14 cellular contexts compared by ENCODE assay signal in genomic region chr17:65314212-65314611, GRCh38.
"Had no signal": no experiment of that assay in that cellular context is flagged by ENCODE, and none has a peak within 500 bp of the region (broad histone marks: within the 10 kb centered on the region; RNA-seq: fewer than 3 reads in every experiment).

No MANE protein-coding gene starts in this region.

- FAIRE-seq: kidney had no signal

- H3K4me1 ChIP-seq: gastroesophageal sphincter, left ventricle myocardium inferior, sigmoid colon, tibial nerve had no signal

- H3K9me3 ChIP-seq: gastroesophageal sphincter, left ventricle myocardium inferior, sigmoid colon, tibial nerve had no signal

- H3K4me3 ChIP-seq: gastroesophageal sphincter, left ventricle myocardium inferior, sigmoid colon, tibial nerve had no signal

- H3K27ac ChIP-seq: gastroesophageal sphincter, left ventricle myocardium inferior, sigmoid colon, tibial nerve had no signal

- ATAC-seq: activated naive CD4-positive, alpha-beta T cell treated with anti-CD3 and anti-CD28 coated beads, Interleukin-2, amount 50 U/mL, for 72 hours; gastroesophageal sphincter had no signal

- DNase-seq: activated CD4-positive, CD25-positive, alpha-beta regulatory T cell treated with anti-CD3 and anti-CD28 coated beads, Interleukin-2, amount 50 U/mL, for 72 hours; activated effector memory CD4-positive, alpha-beta T cell treated with anti-CD3 and anti-CD28 coated beads, Interleukin-2, amount 50 U/mL, for 16 hours; activated T-cell treated with anti-CD3 and anti-CD28 coated beads, Interleukin-2, amount 50 U/mL, for 1 hour; anterior cingulate cortex; dermis blood vessel endothelial cell; kidney; left ventricle myocardium inferior; sigmoid colon; stimulated activated CD4-positive, alpha-beta T cell treated with anti-CD3 and anti-CD28 coated beads, Interleukin-12 subunit alpha, Interleukin-12 subunit beta, amount 100 ng/mL, for 4 hours; stimulated activated CD4-positive, alpha-beta T cell treated with anti-CD3 and anti-CD28 coated beads, Interleukin-2, amount 100 ng/mL, for 48 hours; stimulated activated CD8-positive, alpha-beta memory T cell treated with anti-CD3 and anti-CD28 coated beads, Interleukin-4, amount 100 ng/mL, for 48 hours had no signal
